Comparison of ENCODE assay signal across 9 cellular contexts in the genomic region with DNA sequence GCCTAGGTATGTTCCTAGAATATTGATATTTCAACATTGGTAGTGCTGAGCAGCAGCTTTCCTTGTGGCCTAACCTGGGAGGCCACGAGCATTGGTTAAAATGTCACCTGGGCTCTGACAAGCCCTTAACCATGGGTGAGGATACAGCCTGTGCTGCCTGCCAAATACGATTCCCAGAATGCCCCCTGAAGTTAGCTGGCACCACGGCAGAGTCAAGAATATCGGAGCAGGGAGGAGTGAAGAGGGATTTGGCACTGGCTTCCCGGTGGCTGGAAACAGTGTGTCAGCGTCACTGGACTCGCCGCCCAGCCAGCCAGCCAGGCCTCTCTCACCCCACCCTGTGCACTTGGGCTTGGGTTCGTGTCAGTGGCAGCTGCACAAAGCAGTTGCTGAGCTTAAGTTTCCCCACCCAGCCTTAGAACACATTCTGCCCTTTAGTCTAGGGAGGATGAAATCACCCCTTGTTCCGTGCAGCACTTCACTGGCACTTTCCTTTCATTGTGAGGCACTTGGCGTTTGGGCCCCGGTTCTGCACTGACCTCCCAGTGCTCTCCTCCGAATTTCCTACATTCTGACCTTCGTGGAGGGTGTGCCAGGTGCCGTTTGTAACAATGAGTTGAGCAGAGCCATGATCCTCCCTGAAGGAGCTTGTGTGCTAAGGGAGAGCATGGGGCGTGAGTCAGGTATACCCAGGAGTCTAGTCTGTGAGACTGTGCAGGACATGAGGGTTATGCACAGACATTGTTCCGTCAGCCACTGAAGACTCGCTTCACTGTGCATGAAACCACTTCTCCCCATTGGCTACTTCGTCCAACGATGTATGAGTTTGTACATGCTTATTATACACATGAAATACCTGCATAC.
A peak's percentile ranks its signal among the peaks of the same experiment; 100 is the strongest.
DNase-seq lines count a peak whose midpoint lies in the region; ATAC-seq and TF ChIP-seq lines count a peak whose summit lies in the region.
"Had no signal": no experiment of that assay in that cellular context is flagged by ENCODE, and none has a peak within 500 bp of the region (broad histone marks: within the 10 kb centered on the region; RNA-seq: fewer than 3 reads in every experiment).

No MANE protein-coding gene starts in this region.

- peaks cover 46 to 57% of the 10 kb centered on the region in 2 donors for H3K36me3 Mint-ChIP-seq in activated T-cell treated with anti-CD3 and anti-CD28 coated beads, Interleukin-2, amount 50 U/mL, for 72 hours (ENCODE audit: insufficient read depth in 2 of 2)
- H3K36me3 Mint-ChIP-seq in naive B cell = peaks cover 52 to 53% of the 10 kb centered on the region in 2 donors

- peak overlapping the region; percentile 87 to 88 for H3K4me3 Mint-ChIP-seq in activated T-cell treated with anti-CD3 and anti-CD28 coated beads, Interleukin-2, amount 50 U/mL, for 72 hours
- H3K4me3 Mint-ChIP-seq in naive B cell = peak overlapping the region in 5 of 8 donors; percentile 13 to 69 (median 35)

- H3K4me3 ChIP-seq in epithelial cell of proximal tubule (ENCODE audit: low read depth, low read length) (peak overlapping the region; percentile 14), uterus (no peak overlapping the region)

- no peak for ATAC-seq in activated T-cell treated with anti-CD3 and anti-CD28 coated beads, Interleukin-2, amount 50 U/mL, for 72 hours (replicated peaks in 1 of 2)
- ATAC-seq in naive B cell (ENCODE audit: low read depth in 2 of 2) = no peak

- no peaks in the 10 kb centered on the region for H3K36me3 ChIP-seq in uterus

- no peaks in the 10 kb centered on the region for H3K27me3 Mint-ChIP-seq in activated T-cell treated with anti-CD3 and anti-CD28 coated beads, Interleukin-2, amount 50 U/mL, for 72 hours (ENCODE audit: low read depth)
- no peaks in the 10 kb centered on the region for H3K27me3 Mint-ChIP-seq in naive B cell

- H3K4me1 Mint-ChIP-seq in activated T-cell treated with anti-CD3 and anti-CD28 coated beads, Interleukin-2, amount 50 U/mL, for 72 hours (ENCODE audit: low read depth) = peaks cover 100% of the 10 kb centered on the region
- peaks cover 69 to 79% (median 78%) of the 10 kb centered on the region in 3 donors for H3K4me1 Mint-ChIP-seq in naive B cell

- H3K9me3 Mint-ChIP-seq in activated T-cell treated with anti-CD3 and anti-CD28 coated beads, Interleukin-2, amount 50 U/mL, for 72 hours = peaks cover 2 to 4% of the 10 kb centered on the region in 2 donors
- no peaks in the 10 kb centered on the region for H3K9me3 Mint-ChIP-seq in naive B cell

- H3K9me3 ChIP-seq in uterus = no peaks in the 10 kb centered on the region
- H3K9me3 ChIP-seq: SK-N-SH had no signal

- TF ChIP-seq POLR2A in uterus (IDR thresholded peaks at IDR 0.05) = no peak

- TF ChIP-seq CTCF in epithelial cell of proximal tubule (conservative IDR thresholded peaks at IDR 0.05; ENCODE audit: low read depth, low read length) (no peak), uterus (IDR thresholded peaks at IDR 0.05) (no peak), GM13976 (IDR thresholded peaks at IDR 0.05; ENCODE audit: borderline replicate concordance, control extremely low read depth, extremely low read depth, insufficient read depth, missing control alignments) (no peak)

- in situ Hi-C loops in GM13976 (cut with MboI; ENCODE audit: low sequenced_read_pairs, unreplicated experiment) = no loop called here

- peaks cover 4 to 21% of the 10 kb centered on the region in 2 donors for H3K4me1 ChIP-seq in uterus

- peak overlapping the region; percentile 83 for H3K27ac Mint-ChIP-seq in activated T-cell treated with anti-CD3 and anti-CD28 coated beads, Interleukin-2, amount 50 U/mL, for 72 hours
- peak overlapping the region in 3 of 6 donors; percentile 29 to 62 (median 56) for H3K27ac Mint-ChIP-seq in naive B cell

- H3K27ac ChIP-seq in uterus = peak overlapping the region; percentile 51 to 69

- no peak for DNase-seq in activated T-cell treated with anti-CD3 and anti-CD28 coated beads, Interleukin-2, amount 50 U/mL, for 72 hours
- DNase-seq in activated T-cell treated with anti-CD3 and anti-CD28 coated beads, Interleukin-2, amount 50 U/mL, for 1 hour = no peak
- DNase-seq in epithelial cell of proximal tubule (ENCODE audit: low read depth) (peak; percentile 52), naive B cell (no peak), uterus (peak; percentile 56 to 71), GM13976 (ENCODE audit: low spot score) (no peak), SK-N-DZ (ENCODE audit: low spot score) (no peak)
- DNase-seq in activated CD4-positive, CD25-positive, alpha-beta regulatory T cell (lab: John Stamatoyannopoulos, UW) = no peak
- DNase-seq: SK-N-SH had no signal

- intact Hi-C loops in uterus (cut with DNase I; ENCODE audit: low total_unique reads) = no loop called here

- no peaks in the 10 kb centered on the region for H3K27me3 ChIP-seq in uterus

Comparison
In these comparisons a context has a peak if more than half of its experiments do, and no peak if none do; other contexts are left out.
1. DNase-seq: peak in epithelial cell of proximal tubule (single experiment) and uterus (2 of 2); none in activated T-cell treated with anti-CD3 and anti-CD28 coated beads, Interleukin-2, amount 50 U/mL, for 72 hours (0 of 2), activated T-cell treated with anti-CD3 and anti-CD28 coated beads, Interleukin-2, amount 50 U/mL, for 1 hour (single experiment), naive B cell (single experiment), activated CD4-positive, CD25-positive, alpha-beta regulatory T cell (0 of 4), GM13976 (single experiment) and SK-N-DZ (single experiment).